ENCODE assay signal across 10 cellular contexts in genomic region chr19:6451583-6452222, GRCh38. TPM values are rescaled to one million over a fixed set of nuclear protein-coding genes. Genes with fewer than 3 reads are reported as not detected.
"Had no signal": no experiment of that assay in that cellular context is flagged by ENCODE, and none has a peak within 500 bp of the region (broad histone marks: within the 10 kb centered on the region; RNA-seq: fewer than 3 reads in every experiment).

No MANE protein-coding gene starts in this region.

- H3K4me3 Mint-ChIP-seq: GM23338, H9, HFFc6 had no signal

- ATAC-seq: GM23338, HCT116 had no signal

- H3K4me3 ChIP-seq: GM23248, GM23338, HAP-1 had no signal

- H3K9ac ChIP-seq: GM23248 had no signal

- H3K27ac Mint-ChIP-seq: GM23338, H9, HFFc6 had no signal

- H2AFZ ChIP-seq: GM23248, GM23338 had no signal

- H3K27ac ChIP-seq: GM23248 had no signal

- H3K4me2 ChIP-seq: GM23338 had no signal

- DNase-seq: GM23248, GOT3, H9, HCEC 1CT, HFFc6 had no signal

- H3K4me1 ChIP-seq: HAP-1 had no signal

- H3K4me1 Mint-ChIP-seq: GM23338, H9 had no signal

RNA-seq across cellular contexts. Expression of gene CRB3, which starts 12.4 kb away (rescaled TPM):
- total RNA-seq: GM23248, H4, HFFc6 had no signal
- polyA plus RNA-seq: GM23248 had no signal

RNA-seq across cellular contexts. Expression of gene SLC25A41, which starts 18.1 kb away (rescaled TPM):
- total RNA-seq: GM23248, H1, H4, HFFc6 had no signal
- polyA plus RNA-seq: GM23248 had no signal

RNA-seq across cellular contexts. Expression of gene DENND1C, which starts 29.9 kb away (rescaled TPM):
- total RNA-seq: GM23248, HFFc6 had no signal
- polyA plus RNA-seq: GM23248 had no signal
